ENCODE assay signal across 16 cellular contexts in genomic region chr4:79597266-79597665, GRCh38.
DNase-seq lines count a peak whose midpoint lies in the region; ATAC-seq and TF ChIP-seq lines count a peak whose summit lies in the region.
"Had no signal": no experiment of that assay in that cellular context is flagged by ENCODE, and none has a peak within 500 bp of the region (broad histone marks: within the 10 kb centered on the region; RNA-seq: fewer than 3 reads in every experiment).

No MANE protein-coding gene starts in this region.

- POLR2A ChIA-PET in CD4-positive, alpha-beta memory T cell (lab: Charles Lee; ENCODE audit: partially characterized antibody): no interaction called here

- peaks cover 0 to 1% (median 0%) of the 10 kb centered on the region in 4 donors for H3K4me1 Mint-ChIP-seq in CD4-positive, alpha-beta memory T cell

- 58% methylated on average over 2 of the region's 2 CpGs for whole genome bisulfite sequencing in esophagus muscularis mucosa

- TF ChIP-seq POLR2A in esophagus muscularis mucosa (IDR thresholded peaks at IDR 0.05; ENCODE audit: low read depth): no peak

- TF ChIP-seq CTCF in esophagus muscularis mucosa (IDR thresholded peaks at IDR 0.05): no peak

- intact Hi-C loops in esophagus muscularis mucosa (cut with DNase I): loop anchor here (5.0 kb wide), 1 partner anchor 515 kb away; no protein-coding TSS in a partner anchor
- intact Hi-C loops in CD4-positive, alpha-beta memory T cell (cut with micrococcal nuclease): no loop called here

- no peak overlapping the region for H3K4me3 ChIP-seq in esophagus muscularis mucosa
- H3K4me3 ChIP-seq in CD4-positive, alpha-beta memory T cell (ENCODE audit: low read length in 2 of 2): no peak overlapping the region
- H3K4me3 ChIP-seq: heart right ventricle, pancreas, upper lobe of left lung had no signal

- H3K9me3 ChIP-seq in esophagus muscularis mucosa: no peaks in the 10 kb centered on the region
- H3K9me3 ChIP-seq in CD4-positive, alpha-beta memory T cell (ENCODE audit: control insufficient read depth in 1 of 2, low read length in 2 of 2): no peaks in the 10 kb centered on the region
- H3K9me3 ChIP-seq: Caco-2, pancreas, upper lobe of left lung had no signal

- no peak overlapping the region for H3K27ac Mint-ChIP-seq in CD4-positive, alpha-beta memory T cell
- H3K27ac Mint-ChIP-seq: endodermal cell had no signal

- H3K9me3 Mint-ChIP-seq in CD4-positive, alpha-beta memory T cell: no peaks in the 10 kb centered on the region
- H3K9me3 Mint-ChIP-seq: endodermal cell had no signal

- peaks cover 20 to 46% (median 35%) of the 10 kb centered on the region in 4 donors for H3K4me1 ChIP-seq in esophagus muscularis mucosa
- no peaks in the 10 kb centered on the region for H3K4me1 ChIP-seq in CD4-positive, alpha-beta memory T cell (ENCODE audit: insufficient read depth, low read length)
- H3K4me1 ChIP-seq: Caco-2, pancreas, upper lobe of left lung had no signal

- ATAC-seq in HG02938 (IDR thresholded peaks at IDR 0.05; ENCODE audit: unreplicated experiment): no peak
- ATAC-seq: pancreas had no signal

- CTCF ChIA-PET in CD4-positive, alpha-beta memory T cell (lab: Charles Lee; ENCODE audit: partially characterized antibody): no interaction called here

- no peaks in the 10 kb centered on the region for H3K27me3 ChIP-seq in esophagus muscularis mucosa
- no peaks in the 10 kb centered on the region for H3K27me3 ChIP-seq in CD4-positive, alpha-beta memory T cell (ENCODE audit: insufficient read depth, low read length)
- H3K27me3 ChIP-seq: heart right ventricle, pancreas, upper lobe of left lung had no signal

- no peaks in the 10 kb centered on the region for H3K27me3 Mint-ChIP-seq in CD4-positive, alpha-beta memory T cell

- H3K36me3 ChIP-seq in esophagus muscularis mucosa: no peaks in the 10 kb centered on the region
- H3K36me3 ChIP-seq in CD4-positive, alpha-beta memory T cell (ENCODE audit: insufficient read depth, low read length): no peaks in the 10 kb centered on the region
- H3K36me3 ChIP-seq: heart right ventricle, pancreas, upper lobe of left lung had no signal

- TF ChIP-seq EP300 in esophagus muscularis mucosa (IDR thresholded peaks at IDR 0.05): no peak

- DNase-seq in EL (peak; percentile 17), NCI-H226 (peak; percentile 43), esophagus muscularis mucosa (ENCODE audit: extremely low spot score) (no peak), smooth muscle cell of the brain vasculature (ENCODE audit: low read depth, low spot score) (peak; percentile 7)
- DNase-seq in CD4-positive, alpha-beta memory T cell: no peak
- no peak for DNase-seq in activated effector memory CD4-positive, alpha-beta T cell treated with Interleukin-2 at 50 U/mL for 16 hours
- DNase-seq: activated naive CD4-positive, alpha-beta T cell; Caco-2; endodermal cell; heart right ventricle; NCI-H1417 treated with DMSO at 0.1 percent for 48 hours; NCI-H510A; OCI-M1; pancreas; upper lobe of left lung had no signal

- H3K4me3 Mint-ChIP-seq in CD4-positive, alpha-beta memory T cell: no peak overlapping the region
- H3K4me3 Mint-ChIP-seq: endodermal cell had no signal

- H3K36me3 Mint-ChIP-seq in CD4-positive, alpha-beta memory T cell: no peaks in the 10 kb centered on the region

- H3K27ac ChIP-seq in esophagus muscularis mucosa (replicated peaks in 1 of 4): peak overlapping the region; percentile 79 to 87 (median 83)
- no peak overlapping the region for H3K27ac ChIP-seq in CD4-positive, alpha-beta memory T cell (ENCODE audit: low read depth, low read length)
- H3K27ac ChIP-seq: heart right ventricle, pancreas, upper lobe of left lung had no signal

Comparison
In these comparisons a context has a peak if more than half of its experiments do, and no peak if none do; other contexts are left out.
1. DNase-seq: peak in EL (single experiment), NCI-H226 (single experiment) and smooth muscle cell of the brain vasculature (single experiment); none in esophagus muscularis mucosa (single experiment), CD4-positive, alpha-beta memory T cell (0 of 5) and activated effector memory CD4-positive, alpha-beta T cell treated with Interleukin-2 at 50 U/mL for 16 hours (single experiment).